9 cellular contexts compared by ENCODE assay signal in genomic region chr1:177945943-177946650, GRCh38. TPM values are rescaled to one million over a fixed set of nuclear protein-coding genes. Genes with fewer than 3 reads are reported as not detected.
A peak's percentile ranks its signal among the peaks of the same experiment; 100 is the strongest.
DNase-seq lines count a peak whose midpoint lies in the region; ATAC-seq and TF ChIP-seq lines count a peak whose summit lies in the region.
"Had no signal": no experiment of that assay in that cellular context is flagged by ENCODE, and none has a peak within 500 bp of the region (broad histone marks: within the 10 kb centered on the region; RNA-seq: fewer than 3 reads in every experiment).

No MANE protein-coding gene starts in this region.

- no peak overlapping the region for H2BK12ac ChIP-seq in trophoblast cell (ENCODE audit: low read length)

- H3K9me3 ChIP-seq in trophoblast cell (ENCODE audit: insufficient read depth, low read depth, low read length) = no peaks in the 10 kb centered on the region

- H3K4me3 ChIP-seq in BJ (ENCODE audit: low read depth, low read length) = no peak overlapping the region
- no peak overlapping the region for H3K4me3 ChIP-seq in foreskin fibroblast (ENCODE audit: low read depth in 1 of 2, low read length in 2 of 2)
- no peak overlapping the region for H3K4me3 ChIP-seq in trophoblast cell (ENCODE audit: low read depth, low read length)

- peaks cover 6% of the 10 kb centered on the region for H3K27me3 Mint-ChIP-seq in activated CD4-positive, alpha-beta memory T cell treated with anti-CD3 and anti-CD28 coated beads for 36 hours

- H2BK120ac ChIP-seq in trophoblast cell (ENCODE audit: insufficient read depth, low read length, poor library complexity) = no peak overlapping the region

- H4K8ac ChIP-seq in trophoblast cell (ENCODE audit: low read depth, low read length) = no peak overlapping the region

- H4K91ac ChIP-seq in trophoblast cell (ENCODE audit: low read depth, low read length) = no peak overlapping the region

- H3K79me1 ChIP-seq in trophoblast cell (ENCODE audit: low read length) = no peaks in the 10 kb centered on the region

- H3K9ac ChIP-seq in trophoblast cell (ENCODE audit: low read length) = no peak overlapping the region

- DNase-seq in BJ (ENCODE audit: low read depth) (no peak), NCI-H2196 treated with DMSO at 0.1 percent for 48 hours (lab: John Stamatoyannopoulos, UW; ENCODE audit: unreplicated experiment) (peak; percentile 22), foreskin fibroblast (peak in 1 of 2 donors; percentile 86), trophoblast cell (peak; percentile 59 to 85)
- DNase-seq in activated CD4-positive, alpha-beta memory T cell treated with anti-CD3 and anti-CD28 coated beads for 36 hours = peak; percentile 44
- DNase-seq in activated effector memory CD4-positive, alpha-beta T cell treated with anti-CD3 and anti-CD28 coated beads, Interleukin-2, amount 50 U/mL, for 16 hours = no peak

- no peak overlapping the region for H3K4ac ChIP-seq in trophoblast cell (ENCODE audit: low read depth, low read length)

- POLR2A ChIA-PET in BJ (lab: Charles Lee) = no interaction called here
- POLR2A ChIA-PET in activated CD4-positive, alpha-beta memory T cell treated with anti-CD3 and anti-CD28 coated beads for 36 hours (lab: Charles Lee) = no interaction called here

- peak overlapping the region; percentile 21 for H4K12ac ChIP-seq in trophoblast cell (ENCODE audit: low read depth, low read length)

- H2AK5ac ChIP-seq in trophoblast cell (ENCODE audit: low read length) = no peak overlapping the region

- H3K23ac ChIP-seq in trophoblast cell (ENCODE audit: low read length) = no peak overlapping the region

- H3K4me3 Mint-ChIP-seq in activated CD4-positive, alpha-beta memory T cell treated with anti-CD3 and anti-CD28 coated beads for 36 hours = no peak overlapping the region
- H3K4me3 Mint-ChIP-seq: T-cell had no signal

- H3K4me1 ChIP-seq in trophoblast cell (ENCODE audit: control insufficient read depth in 1 of 2, insufficient read depth in 2 of 2, low read length in 2 of 2) = peaks cover 0 to 2% of the 10 kb centered on the region in 2 experiments

- no CpG with 5 or more reads among the region's 12 CpGs for WGBS in trophoblast cell (ENCODE audit: extremely low coverage, insufficient coverage, insufficient read length)

- H3K27me3 ChIP-seq in BJ (ENCODE audit: control insufficient read depth, insufficient read depth, low read length) (no peaks in the 10 kb centered on the region), trophoblast cell (ENCODE audit: insufficient read depth, low read length) (no peaks in the 10 kb centered on the region)

- no peaks in the 10 kb centered on the region for H3K36me3 Mint-ChIP-seq in activated CD4-positive, alpha-beta memory T cell treated with anti-CD3 and anti-CD28 coated beads for 36 hours
- H3K36me3 Mint-ChIP-seq: T-cell had no signal

- H3K4me2 ChIP-seq in trophoblast cell (ENCODE audit: low read length) = no peak overlapping the region

- ATAC-seq in GM18502 (IDR thresholded peaks at IDR 0.05; ENCODE audit: poor library complexity, unreplicated experiment) = peak; percentile 80
- peak; percentile 67 for ATAC-seq in HG03064 (IDR thresholded peaks at IDR 0.05; ENCODE audit: low read depth, unreplicated experiment)
- ATAC-seq: T-cell had no signal

- H2BK5ac ChIP-seq in trophoblast cell (ENCODE audit: low read depth, low read length, poor library complexity) = no peak overlapping the region

- H3K4me1 Mint-ChIP-seq in activated CD4-positive, alpha-beta memory T cell treated with anti-CD3 and anti-CD28 coated beads for 36 hours (ENCODE audit: low read depth) = no peaks in the 10 kb centered on the region

- H3K27ac ChIP-seq in trophoblast cell (ENCODE audit: low read depth, low read length) = no peak overlapping the region

- H2AFZ ChIP-seq in trophoblast cell (ENCODE audit: insufficient read depth, low read length, poor library complexity) = no peak overlapping the region

- H3K9me3 Mint-ChIP-seq in activated CD4-positive, alpha-beta memory T cell treated with anti-CD3 and anti-CD28 coated beads for 36 hours = no peaks in the 10 kb centered on the region
- H3K9me3 Mint-ChIP-seq: T-cell had no signal

- intact Hi-C loops in activated CD4-positive, alpha-beta memory T cell treated with anti-CD3 and anti-CD28 coated beads for 36 hours (cut with micrococcal nuclease) = loop anchor here (1.0 kb wide), 1 partner anchor 1049 kb away; no protein-coding TSS in a partner anchor

- H3K27ac Mint-ChIP-seq in activated CD4-positive, alpha-beta memory T cell treated with anti-CD3 and anti-CD28 coated beads for 36 hours = no peak overlapping the region
- H3K27ac Mint-ChIP-seq: T-cell had no signal

- CTCF ChIA-PET in BJ (lab: Yijun Ruan, JAX) = interaction anchor here (0.6 to 3.0 kb wide), 35 partner anchors 11 to 1066 kb away, joined by 3 to 19 read pairs (median 4); no protein-coding TSS in a partner anchor
- CTCF ChIA-PET in activated CD4-positive, alpha-beta memory T cell treated with anti-CD3 and anti-CD28 coated beads for 36 hours (lab: Charles Lee) = interaction anchor here (0.7 to 1.5 kb wide), 2 partner anchors 10 to 329 kb away, joined by 4 read pairs; no protein-coding TSS in a partner anchor

- H3K36me3 ChIP-seq in BJ (ENCODE audit: control insufficient read depth, insufficient read depth, low read length) (no peaks in the 10 kb centered on the region), trophoblast cell (ENCODE audit: control insufficient read depth in 1 of 2, insufficient read depth in 2 of 2, low read length in 2 of 2) (no peaks in the 10 kb centered on the region)

- H3K79me2 ChIP-seq in trophoblast cell (ENCODE audit: control insufficient read depth, insufficient read depth, low read length, poor library complexity) = no peaks in the 10 kb centered on the region

- H3K14ac ChIP-seq in trophoblast cell (ENCODE audit: low read length) = no peak overlapping the region

- peak; percentile 87 for TF ChIP-seq CTCF in BJ (IDR thresholded peaks at IDR 0.05; ENCODE audit: insufficient read depth, low read depth, low read length)
- TF ChIP-seq CTCF in foreskin fibroblast (IDR thresholded peaks at IDR 0.05; ENCODE audit: low read depth, low read length) = peak; percentile 80

- no peak overlapping the region for H3K18ac ChIP-seq in trophoblast cell (ENCODE audit: low read length)

RNA-seq across cellular contexts. Expression of gene SEC16B, which starts 23.8 kb away (rescaled TPM):
- polyA plus RNA-seq in BJ (2011; rRNA removed) = 0.98 and 1.5 TPM in 2 replicates
- 0.52 and 0.77 TPM in 2 replicates for polyA minus RNA-seq in BJ (2011; rRNA and poly(A)+ RNA removed)
- not detected for total RNA-seq in activated CD4-positive, alpha-beta memory T cell treated with anti-CD3 and anti-CD28 coated beads for 36 hours
- polyA plus RNA-seq in trophoblast cell (2013) = 0.11 and 0.12 TPM in 2 replicates
- total RNA-seq: T-cell had no signal

Comparison
In these comparisons a context has a peak if more than half of its experiments do, and no peak if none do; other contexts are left out.
1. DNase-seq: peak in NCI-H2196 treated with DMSO at 0.1 percent for 48 hours (single experiment), activated CD4-positive, alpha-beta memory T cell treated with anti-CD3 and anti-CD28 coated beads for 36 hours (single experiment) and trophoblast cell (2 of 2); none in BJ (single experiment) and activated effector memory CD4-positive, alpha-beta T cell treated with anti-CD3 and anti-CD28 coated beads, Interleukin-2, amount 50 U/mL, for 16 hours (single experiment).